Comparison of ENCODE assay signal across 25 cellular contexts in genomic region chr10:81872206-81872605, GRCh38. TPM values are rescaled to one million over a fixed set of nuclear protein-coding genes. Genes with fewer than 3 reads are reported as not detected.
DNase-seq lines count a peak whose midpoint lies in the region; ATAC-seq, FAIRE-seq and TF ChIP-seq lines count a peak whose summit lies in the region.
"Had no signal": no experiment of that assay in that cellular context is flagged by ENCODE, and none has a peak within 500 bp of the region (broad histone marks: within the 10 kb centered on the region; RNA-seq: fewer than 3 reads in every experiment).

No MANE protein-coding gene starts in this region.

- H3K4me3 Mint-ChIP-seq in nephron, result peak overlapping the region in 2 of 3 experiments; percentile 55 to 71
- H3K4me3 Mint-ChIP-seq: activated CD8-positive, alpha-beta T cell treated with anti-CD3 and anti-CD28 coated beads, Interleukin-2, amount 10 ng/mL, durations not matched to agents 7 days and 5 days; activated T-cell treated with anti-CD3 and anti-CD28 coated beads, Interleukin-2, amount 50 U/mL, for 4 hours; CD8-positive, alpha-beta T cell; central memory CD8-positive, alpha-beta T cell; natural killer cell had no signal

- no peaks in the 10 kb centered on the region for H3K9me3 ChIP-seq in BLaER1 treated with 17β-estradiol and CSF1 and Interleukin-3, amounts not matched to agents 10 nM and 100 nM (replicated peaks in 1 of 11)
- H3K9me3 ChIP-seq in colonic mucosa, result no peaks in the 10 kb centered on the region
- H3K9me3 ChIP-seq: tibial artery had no signal

- H3K27me3 Mint-ChIP-seq in nephron (ENCODE audit: low read depth), result peaks cover 53% of the 10 kb centered on the region

- H3K9ac ChIP-seq in BLaER1 treated with 17β-estradiol and CSF1 and Interleukin-3, amounts not matched to agents 10 nM and 100 nM, result no peak overlapping the region
- H3K9ac ChIP-seq in colonic mucosa (ENCODE audit: low read depth in 2 of 2, low read length in 2 of 2), result no peak overlapping the region

- TF ChIP-seq CTCF in bronchial epithelial cell (IDR thresholded peaks at IDR 0.05; ENCODE audit: insufficient read depth, low read length, severe bottlenecking), result no peak
- TF ChIP-seq CTCF in nephron (IDR thresholded peaks at IDR 0.05; ENCODE audit: unreplicated experiment in 3 of 3), result no peak
- TF ChIP-seq CTCF in colonic mucosa (IDR thresholded peaks at IDR 0.05), result no peak

- no peak overlapping the region for H3K4me3 ChIP-seq in BLaER1 treated with 17β-estradiol and CSF1 and Interleukin-3, amounts not matched to agents 10 nM and 100 nM
- H3K4me3 ChIP-seq in bronchial epithelial cell (ENCODE audit: low read depth, low read length), result no peak overlapping the region
- no peak overlapping the region for H3K4me3 ChIP-seq in colonic mucosa
- H3K4me3 ChIP-seq: tibial artery had no signal

- no peak overlapping the region for H3K27ac ChIP-seq in BLaER1 treated with 17β-estradiol and CSF1 and Interleukin-3, amounts not matched to agents 10 nM and 100 nM
- no peak overlapping the region for H3K27ac ChIP-seq in colonic mucosa
- H3K27ac ChIP-seq: tibial artery had no signal

- no peak for FAIRE-seq in bronchial epithelial cell (lab: Jason Lieb, UNC)

- H3K36me3 Mint-ChIP-seq in nephron (ENCODE audit: low read depth), result no peaks in the 10 kb centered on the region
- H3K36me3 Mint-ChIP-seq: CD8-positive, alpha-beta T cell; natural killer cell had no signal

- DNase-seq in bronchial epithelial cell (ENCODE audit: low read depth) (peak; percentile 4), AG08396 (ENCODE audit: low spot score) (no peak), colonic mucosa (no peak)
- DNase-seq: activated CD8-positive, alpha-beta T cell treated with anti-CD3 and anti-CD28 coated beads, Interleukin-2, amount 10 ng/mL, durations not matched to agents 7 days and 5 days; activated naive CD4-positive, alpha-beta T cell treated with Interleukin-2 at 50 U/mL for 16 hours; activated T-cell treated with anti-CD3 and anti-CD28 coated beads, Interleukin-2, amount 50 U/mL, for 4 hours; CD8-positive, alpha-beta T cell; effector memory CD4-positive, alpha-beta T cell; KG1; natural killer cell; NCI-H187 treated with DMSO at 0.1 percent for 48 hours; stimulated activated CD4-positive, alpha-beta T cell treated with anti-CD3 and anti-CD28 coated beads, Interleukin-1b, Interleukin-23, amount 100 ng/mL, for 48 hours; stimulated activated naive CD4-positive, alpha-beta T cell treated with Interleukin-2 at 50 U/mL for 16 hours; T1000; tibial artery had no signal

- no peaks in the 10 kb centered on the region for H3K36me3 ChIP-seq in BLaER1 treated with 17β-estradiol and CSF1 and Interleukin-3, amounts not matched to agents 10 nM and 100 nM
- no peaks in the 10 kb centered on the region for H3K36me3 ChIP-seq in bronchial epithelial cell (ENCODE audit: control insufficient read depth, insufficient read depth, low read length)
- no peaks in the 10 kb centered on the region for H3K36me3 ChIP-seq in colonic mucosa
- H3K36me3 ChIP-seq: tibial artery had no signal

- H3K4me1 ChIP-seq in BLaER1 treated with 17β-estradiol and CSF1 and Interleukin-3, amounts not matched to agents 10 nM and 100 nM, result peaks cover 18 to 50% (median 43%) of the 10 kb centered on the region in 10 experiments
- H3K4me1 ChIP-seq in colonic mucosa, result no peaks in the 10 kb centered on the region

- peaks cover 0 to 35% (median 11%) of the 10 kb centered on the region in 11 experiments; a peak in 11 of 22 replicates for H4K20me1 ChIP-seq in BLaER1 treated with 17β-estradiol and CSF1 and Interleukin-3, amounts not matched to agents 10 nM and 100 nM

- peak overlapping the region in 2 of 3 experiments; percentile 1 to 46 for H3K27ac Mint-ChIP-seq in nephron
- H3K27ac Mint-ChIP-seq: activated CD8-positive, alpha-beta T cell treated with anti-CD3 and anti-CD28 coated beads, Interleukin-2, amount 10 ng/mL, durations not matched to agents 7 days and 5 days; CD8-positive, alpha-beta T cell; natural killer cell had no signal

- peaks cover 11% of the 10 kb centered on the region for H3K4me1 Mint-ChIP-seq in nephron

- ATAC-seq in HG03196 (IDR thresholded peaks at IDR 0.05; ENCODE audit: unreplicated experiment) (peak; percentile 41), GM21515 (IDR thresholded peaks at IDR 0.05; ENCODE audit: unreplicated experiment) (no peak), GM21619 (IDR thresholded peaks at IDR 0.05; ENCODE audit: unreplicated experiment) (no peak)
- ATAC-seq: activated CD8-positive, alpha-beta T cell treated with anti-CD3 and anti-CD28 coated beads, Interleukin-2, amount 10 ng/mL, durations not matched to agents 7 days and 5 days; activated T-cell treated with anti-CD3 and anti-CD28 coated beads, Interleukin-2, amount 50 U/mL, for 4 hours; CD8-positive, alpha-beta T cell; left lobe of liver; natural killer cell had no signal

- no peaks in the 10 kb centered on the region for H3K9me3 Mint-ChIP-seq in nephron
- H3K9me3 Mint-ChIP-seq: activated T-cell treated with anti-CD3 and anti-CD28 coated beads, Interleukin-2, amount 50 U/mL, for 4 hours; CD8-positive, alpha-beta T cell had no signal

- peaks cover 0 to 46% (median 0%) of the 10 kb centered on the region in 11 experiments; a peak in 10 of 22 replicates for H3K27me3 ChIP-seq in BLaER1 treated with 17β-estradiol and CSF1 and Interleukin-3, amounts not matched to agents 10 nM and 100 nM
- H3K27me3 ChIP-seq in bronchial epithelial cell (ENCODE audit: control insufficient read depth, insufficient read depth, low read length) (peaks cover 18% of the 10 kb centered on the region), colonic mucosa (peaks cover 33% of the 10 kb centered on the region)

- intact Hi-C loops in colonic mucosa (cut with DNase I), result no loop called here

- peak overlapping the region in 10 of 11 experiments; percentile 41 to 96 (median 86); a peak in 21 of 22 replicates for H3K4me2 ChIP-seq in BLaER1 treated with 17β-estradiol and CSF1 and Interleukin-3, amounts not matched to agents 10 nM and 100 nM

RNA-seq across cellular contexts. Expression of gene NRG3, which starts 2.8 kb away (rescaled TPM):
- total RNA-seq in bronchial epithelial cell, result not detected in 2 replicates
- total RNA-seq in colonic mucosa, result under 1 TPM in 1 of 2 donors, not detected in 1; 0.24 TPM
- total RNA-seq: activated CD8-positive, alpha-beta T cell treated with anti-CD3 and anti-CD28 coated beads, Interleukin-2, amount 10 ng/mL, durations not matched to agents 7 days and 5 days; activated T-cell treated with anti-CD3 and anti-CD28 coated beads, Interleukin-2, amount 50 U/mL, for 4 hours; CD8-positive, alpha-beta T cell; Daoy; natural killer cell; NCI-H460; skeletal muscle tissue had no signal
